Comparison of ENCODE assay signal across 11 cellular contexts in the genomic region with DNA sequence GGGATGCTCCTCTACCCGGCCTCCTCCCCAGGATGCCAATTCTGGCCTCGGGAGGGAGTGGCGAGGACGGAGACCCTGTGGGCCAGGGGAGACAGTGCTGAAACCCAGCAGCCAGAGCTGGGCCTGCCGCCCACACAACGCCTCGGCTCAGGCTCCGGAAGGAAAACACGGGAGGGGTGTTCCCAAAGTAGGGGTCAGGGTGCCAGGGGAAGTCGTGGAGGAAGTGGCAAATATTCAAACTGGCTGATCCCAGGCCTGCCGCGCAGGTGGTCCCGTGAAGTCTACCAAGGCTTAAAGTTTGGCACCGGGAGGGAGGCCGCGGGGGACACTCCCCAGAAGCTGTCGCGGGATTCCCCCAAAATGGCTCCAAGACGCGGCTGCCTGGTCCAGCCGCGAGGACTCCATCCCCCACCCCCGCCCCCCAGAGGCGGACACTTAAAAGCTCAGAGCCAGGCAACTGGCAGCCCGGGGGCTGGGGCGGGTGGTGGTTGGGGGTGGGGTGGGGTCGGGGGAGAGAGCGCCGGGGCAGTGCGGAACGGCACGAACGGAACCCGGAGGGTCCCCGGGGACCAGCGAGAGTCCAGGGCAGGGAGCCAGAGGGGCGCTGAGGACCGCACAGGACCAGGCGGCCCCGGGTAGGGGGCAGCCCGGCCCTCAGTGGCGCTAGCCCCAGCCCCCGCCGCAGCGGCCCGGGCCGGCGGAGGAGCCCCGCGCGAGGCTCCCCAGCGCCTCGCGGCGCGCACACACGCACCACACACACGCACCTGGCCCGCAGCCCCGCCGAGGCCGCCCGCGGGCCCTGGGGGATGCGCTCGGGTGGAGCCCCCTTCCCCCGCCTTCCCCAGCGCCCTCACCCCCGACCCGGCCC. TPM values are rescaled to one million over a fixed set of nuclear protein-coding genes. Genes with fewer than 3 reads are reported as not detected.
DNase-seq lines count a peak whose midpoint lies in the region; ATAC-seq and TF ChIP-seq lines count a peak whose summit lies in the region.
"Had no signal": no experiment of that assay in that cellular context is flagged by ENCODE, and none has a peak within 500 bp of the region (broad histone marks: within the 10 kb centered on the region; RNA-seq: fewer than 3 reads in every experiment).

No MANE protein-coding gene starts in this region.

- H3K27ac ChIP-seq in BLaER1 treated with 17β-estradiol and CSF1 and Interleukin-3, amounts not matched to agents 10 nM and 100 nM, result no peak overlapping the region; a peak in 1 of 22 replicates
- H3K27ac ChIP-seq in endodermal cell (ENCODE audit: low read depth, low read length) (no peak overlapping the region), PC-9 (no peak overlapping the region)

- no peaks in the 10 kb centered on the region for H3F3A ChIP-seq in PC-9 (ENCODE audit: insufficient read depth, low read depth)

- no peaks in the 10 kb centered on the region for H3K79me2 ChIP-seq in PC-9 (ENCODE audit: low read depth)

- peaks cover 52 to 96% (median 68%) of the 10 kb centered on the region in 11 experiments for H3K27me3 ChIP-seq in BLaER1 treated with 17β-estradiol and CSF1 and Interleukin-3, amounts not matched to agents 10 nM and 100 nM
- H3K27me3 ChIP-seq in endodermal cell (ENCODE audit: control insufficient read depth, insufficient read depth, low read length, poor library complexity, severe bottlenecking) (peaks cover 87% of the 10 kb centered on the region), PC-9 (ENCODE audit: insufficient read depth, low read depth) (peaks cover 25% of the 10 kb centered on the region; the same call in 1 of the 2 replicates)

- H3K9ac ChIP-seq in BLaER1 treated with 17β-estradiol and CSF1 and Interleukin-3, amounts not matched to agents 10 nM and 100 nM, result peak overlapping the region; percentile 11 to 58 (median 45); a peak in 16 of 22 replicates
- H3K9ac ChIP-seq in endodermal cell (ENCODE audit: extremely low read depth, low read length, poor library complexity, severe bottlenecking), result no peak overlapping the region

- POLR2A ChIA-PET in PC-9 (lab: Charles Lee; ENCODE audit: unreplicated experiment), result no interaction called here

- no TSS peak for BruUV-seq in PC-9 (replicated peaks; lab: Mats Ljungman, UMichigan)

- DNase-seq in NCI-H69 (lab: John Stamatoyannopoulos, UW) (peak; percentile 24), endodermal cell (no peak), osteocyte (ENCODE audit: extremely low spot score, unreplicated experiment) (no peak), GOT3 (lab: John Stamatoyannopoulos, UW) (no peak), kidney tubule cell (ENCODE audit: low spot score) (no peak), PC-9 (no peak)
- DNase-seq: activated CD4-positive, CD25-positive, alpha-beta regulatory T cell; GF-D8; NCI-H510A had no signal

- no peaks in the 10 kb centered on the region for H3K9me3 ChIP-seq in BLaER1 treated with 17β-estradiol and CSF1 and Interleukin-3, amounts not matched to agents 10 nM and 100 nM (replicated peaks in 1 of 11)
- no peaks in the 10 kb centered on the region for H3K9me3 ChIP-seq in endodermal cell (ENCODE audit: control insufficient read depth, low read length)
- H3K9me3 ChIP-seq in PC-9 (ENCODE audit: insufficient read depth, low read depth), result no peaks in the 10 kb centered on the region

- H3K36me3 Mint-ChIP-seq in endodermal cell (ENCODE audit: low read depth) (no peaks in the 10 kb centered on the region), osteocyte (ENCODE audit: unreplicated experiment) (no peaks in the 10 kb centered on the region)

- peaks cover 4% of the 10 kb centered on the region for H3K4me1 Mint-ChIP-seq in endodermal cell
- peaks cover 11% of the 10 kb centered on the region for H3K4me1 Mint-ChIP-seq in osteocyte (ENCODE audit: unreplicated experiment)

- intact Hi-C loops in PC-9 (cut with micrococcal nuclease; ENCODE audit: unreplicated experiment), result no loop called here

- no peak overlapping the region for H3K27ac Mint-ChIP-seq in endodermal cell
- H3K27ac Mint-ChIP-seq in osteocyte (ENCODE audit: unreplicated experiment), result no peak overlapping the region

- no peaks in the 10 kb centered on the region for H3K36me3 ChIP-seq in BLaER1 treated with 17β-estradiol and CSF1 and Interleukin-3, amounts not matched to agents 10 nM and 100 nM
- H3K36me3 ChIP-seq in endodermal cell (ENCODE audit: control insufficient read depth, insufficient read depth, low read length) (no peaks in the 10 kb centered on the region), PC-9 (ENCODE audit: low read depth) (no peaks in the 10 kb centered on the region)

- peaks cover 28 to 99% (median 94%) of the 10 kb centered on the region in 10 experiments for H3K4me1 ChIP-seq in BLaER1 treated with 17β-estradiol and CSF1 and Interleukin-3, amounts not matched to agents 10 nM and 100 nM
- no peaks in the 10 kb centered on the region for H3K4me1 ChIP-seq in endodermal cell (ENCODE audit: control insufficient read depth, insufficient read depth, low read length)
- H3K4me1 ChIP-seq in PC-9 (replicated peaks; ENCODE audit: insufficient read depth), result no peaks in the 10 kb centered on the region

- 9 to 12% methylated on average over 7 to 62 of the region's 70 CpGs for WGBS in endodermal cell (ENCODE audit: insufficient coverage in 1 of 2, insufficient read length in 1 of 2), 2 experiments

- peaks cover 0 to 59% (median 28%) of the 10 kb centered on the region in 11 experiments; a peak in 15 of 22 replicates for H4K20me1 ChIP-seq in BLaER1 treated with 17β-estradiol and CSF1 and Interleukin-3, amounts not matched to agents 10 nM and 100 nM
- H4K20me1 ChIP-seq in PC-9 (ENCODE audit: insufficient read depth), result no peaks in the 10 kb centered on the region

- peaks cover 79% of the 10 kb centered on the region for H3K27me3 Mint-ChIP-seq in endodermal cell (ENCODE audit: insufficient read depth)
- peaks cover 22% of the 10 kb centered on the region for H3K27me3 Mint-ChIP-seq in osteocyte (ENCODE audit: unreplicated experiment)

- peak overlapping the region; percentile 88 to 99 (median 97) for H3K4me2 ChIP-seq in BLaER1 treated with 17β-estradiol and CSF1 and Interleukin-3, amounts not matched to agents 10 nM and 100 nM
- H3K4me2 ChIP-seq in PC-9, result no peak overlapping the region

- no peak for ATAC-seq in GM21423 (IDR thresholded peaks at IDR 0.05; ENCODE audit: unreplicated experiment)

- peak overlapping the region; percentile 40 for H3K4me3 Mint-ChIP-seq in endodermal cell
- H3K4me3 Mint-ChIP-seq in osteocyte (ENCODE audit: unreplicated experiment), result peak overlapping the region; percentile 63

- H3K9me3 Mint-ChIP-seq in endodermal cell (no peaks in the 10 kb centered on the region), osteocyte (ENCODE audit: unreplicated experiment) (no peaks in the 10 kb centered on the region)

- no peaks in the 10 kb centered on the region for H3K9me2 ChIP-seq in PC-9 (ENCODE audit: insufficient read depth)

- peak overlapping the region; percentile 50 to 72 (median 60) for H3K4me3 ChIP-seq in BLaER1 treated with 17β-estradiol and CSF1 and Interleukin-3, amounts not matched to agents 10 nM and 100 nM
- H3K4me3 ChIP-seq in endodermal cell (ENCODE audit: low read length), result no peak overlapping the region
- H3K4me3 ChIP-seq in PC-9, result no peak overlapping the region

- TF ChIP-seq CTCF in endodermal cell (conservative IDR thresholded peaks at IDR 0.05), result no peak
- no peak for TF ChIP-seq CTCF in osteocyte (IDR thresholded peaks at IDR 0.05)
- TF ChIP-seq CTCF in PC-9 (conservative IDR thresholded peaks at IDR 0.05), result no peak

- CTCF ChIA-PET in PC-9 (lab: Charles Lee), result no interaction called here

- H2AFZ ChIP-seq in PC-9, result no peak overlapping the region

RNA-seq across cellular contexts. Expression of gene BEGAIN, which starts 20.0 kb away (rescaled TPM):
- total RNA-seq in endodermal cell (1 to 10 TPM in 1 of 2 donors, under 1 TPM in 1; 0.91 to 1.3 TPM), osteocyte (7.0 and 8.5 TPM in 2 replicates), PC-9 (2021) (not detected in 2 replicates)
- 1.4 TPM for polyA plus RNA-seq in endodermal cell (2013, experiment 1 of 2)
- 1.1 TPM for polyA plus RNA-seq in endodermal cell (2013, experiment 2 of 2)

Comparison
In these comparisons a context has a peak if more than half of its experiments do, and no peak if none do; other contexts are left out.
1. H3K4me3 ChIP-seq: peak in BLaER1 treated with 17β-estradiol and CSF1 and Interleukin-3, amounts not matched to agents 10 nM and 100 nM (10 of 10); none in endodermal cell (single experiment) and PC-9 (single experiment).